In genomic region chr14:54778618-54779017, GRCh38 we compare ENCODE assay signal across 14 cellular contexts.
"Had no signal": no experiment of that assay in that cellular context is flagged by ENCODE, and none has a peak within 500 bp of the region (broad histone marks: within the 10 kb centered on the region; RNA-seq: fewer than 3 reads in every experiment).

No MANE protein-coding gene starts in this region.

- H3K4me3 ChIP-seq: adrenal gland, skin epidermis, stomach, tibial artery, vagina had no signal

- H3K27ac Mint-ChIP-seq: activated B cell treated with CpG ODN at 0.5 μM for 24 hours; activated CD4-positive, alpha-beta T cell treated with anti-CD3 and anti-CD28 coated beads, Interleukin-2, amount 10 ng/mL, durations not matched to agents 24 days and 14 days; activated naive CD4-positive, alpha-beta T cell treated with anti-CD3 and anti-CD28 coated beads for 36 hours; activated T-helper 17 cell treated with anti-CD3 and anti-CD28 coated beads, Interleukin-2, amount 50 U/mL, for 72 hours; effector memory CD8-positive, alpha-beta T cell had no signal

- H3K27me3 ChIP-seq: adrenal gland, stomach, tibial artery, vagina had no signal

- DNase-seq: activated B cell treated with CpG ODN at 0.5 μM for 24 hours; activated CD4-positive, alpha-beta T cell treated with anti-CD3 and anti-CD28 coated beads, Interleukin-2, amount 10 ng/mL, durations not matched to agents 24 days and 14 days; activated naive CD4-positive, alpha-beta T cell treated with anti-CD3 and anti-CD28 coated beads for 36 hours; activated T-cell treated with anti-CD3 and anti-CD28 coated beads for 4 hours; effector memory CD8-positive, alpha-beta T cell; left cardiac atrium; mesenchymal stem cell; stomach had no signal

- H3K4me3 Mint-ChIP-seq: activated B cell treated with CpG ODN at 0.5 μM for 24 hours; activated CD4-positive, alpha-beta T cell treated with anti-CD3 and anti-CD28 coated beads, Interleukin-2, amount 10 ng/mL, durations not matched to agents 24 days and 14 days; activated naive CD4-positive, alpha-beta T cell treated with anti-CD3 and anti-CD28 coated beads for 36 hours; activated T-helper 17 cell treated with anti-CD3 and anti-CD28 coated beads, Interleukin-2, amount 50 U/mL, for 72 hours; effector memory CD8-positive, alpha-beta T cell; neural crest cell had no signal

- H3K27me3 Mint-ChIP-seq: activated B cell treated with CpG ODN at 0.5 μM for 24 hours had no signal

- ATAC-seq: activated T-helper 17 cell treated with anti-CD3 and anti-CD28 coated beads, Interleukin-2, amount 50 U/mL, for 72 hours; effector memory CD8-positive, alpha-beta T cell had no signal

- H3K9me3 ChIP-seq: adrenal gland, stomach, tibial artery, vagina had no signal

- H3K36me3 ChIP-seq: adrenal gland had no signal

- H3K27ac ChIP-seq: adrenal gland, skin epidermis, stomach, tibial artery, vagina had no signal

- H3K9me3 Mint-ChIP-seq: activated B cell treated with CpG ODN at 0.5 μM for 24 hours; activated CD4-positive, alpha-beta T cell treated with anti-CD3 and anti-CD28 coated beads, Interleukin-2, amount 10 ng/mL, durations not matched to agents 24 days and 14 days; activated naive CD4-positive, alpha-beta T cell treated with anti-CD3 and anti-CD28 coated beads for 36 hours; activated T-helper 17 cell treated with anti-CD3 and anti-CD28 coated beads, Interleukin-2, amount 50 U/mL, for 72 hours; effector memory CD8-positive, alpha-beta T cell; neural crest cell had no signal
